23 cellular contexts compared by ENCODE assay signal in genomic region chr11:99988105-99988907, GRCh38.
DNase-seq lines count a peak whose midpoint lies in the region; TF ChIP-seq lines count a peak whose summit lies in the region.
"Had no signal": no experiment of that assay in that cellular context is flagged by ENCODE, and none has a peak within 500 bp of the region (broad histone marks: within the 10 kb centered on the region; RNA-seq: fewer than 3 reads in every experiment).

No MANE protein-coding gene starts in this region.

- H3K9ac ChIP-seq in skeletal muscle satellite cell (ENCODE audit: low read depth, low read length), result peak overlapping the region; percentile 27

- no peak for TF ChIP-seq EP300 in Ishikawa (IDR thresholded peaks at IDR 0.05; ENCODE audit: borderline replicate concordance)

- no peaks in the 10 kb centered on the region for H3K9me3 ChIP-seq in skeletal muscle satellite cell (replicated peaks; ENCODE audit: low read length)
- H3K9me3 ChIP-seq: esophagus muscularis mucosa, gastroesophageal sphincter, ovary, Peyer's patch, right lobe of liver, suprapubic skin, uterus had no signal

- H3K27me3 ChIP-seq in skeletal muscle satellite cell (ENCODE audit: control insufficient read depth, insufficient read depth, low read length) (no peaks in the 10 kb centered on the region), H7 (ENCODE audit: control insufficient read depth, insufficient read depth, low read length) (no peaks in the 10 kb centered on the region)
- H3K27me3 ChIP-seq: esophagus muscularis mucosa, gastroesophageal sphincter, ovary, Peyer's patch, right lobe of liver, suprapubic skin, uterus had no signal

- H3K36me3 ChIP-seq in skeletal muscle satellite cell (ENCODE audit: insufficient read depth, low read length) (no peaks in the 10 kb centered on the region), H7 (replicated peaks; ENCODE audit: control insufficient read depth, insufficient read depth, low read length) (no peaks in the 10 kb centered on the region)
- H3K36me3 ChIP-seq: esophagus muscularis mucosa, gastroesophageal sphincter, ovary, Peyer's patch, right lobe of liver, suprapubic skin, uterus had no signal

- H3K4me3 ChIP-seq in skeletal muscle satellite cell (ENCODE audit: low read length), result no peak overlapping the region
- H3K4me3 ChIP-seq in H7 (ENCODE audit: insufficient read depth, low read depth, low read length), result no peak overlapping the region
- H3K4me3 ChIP-seq: esophagus muscularis mucosa, gastroesophageal sphincter, ovary, Peyer's patch, right lobe of liver, suprapubic skin, uterus had no signal

- H3K4me1 ChIP-seq in skeletal muscle satellite cell (ENCODE audit: control insufficient read depth, insufficient read depth, low read length), result peaks cover 11% of the 10 kb centered on the region
- H3K4me1 ChIP-seq: Peyer's patch, right lobe of liver, suprapubic skin, uterus had no signal

- TF ChIP-seq RAD21 in Ishikawa (IDR thresholded peaks at IDR 0.05; ENCODE audit: low read depth), result no peak

- DNase-seq in astrocyte of the hippocampus (ENCODE audit: low read depth, low spot score), result peak; percentile 7
- DNase-seq in kidney tubule cell (ENCODE audit: low spot score), result peak; percentile 9
- no peak for DNase-seq in RKO (ENCODE audit: low spot score)
- DNase-seq in H7, result no peak
- no peak for DNase-seq in NCI-H1694 treated with DMSO at 0.1 percent for 48 hours (lab: John Stamatoyannopoulos, UW)
- DNase-seq: activated CD4-positive, alpha-beta T cell treated with anti-CD3 and anti-CD28 coated beads for 4 hours; activated naive CD4-positive, alpha-beta T cell treated with Interleukin-2 at 50 U/mL for 16 hours; activated T-cell treated with anti-CD3 and anti-CD28 coated beads, Interleukin-2, amount 50 U/mL, for 48 hours; CD4-positive, alpha-beta T cell; effector CD8-positive, alpha-beta T cell; naive thymus-derived CD8-positive, alpha-beta T cell; NCI-H1417 treated with DMSO at 0.1 percent for 48 hours; NCI-H524; ovary; Peyer's patch; right lobe of liver; T-helper 2 cell; uterus had no signal

- H3K4me2 ChIP-seq in skeletal muscle satellite cell (ENCODE audit: low read length), result peak overlapping the region; percentile 53

TF ChIP-seq in Ishikawa, 13 proteins besides CTCF, POLR2A, EP300 and RAD21:
- TF ChIP-seq FOXM1 (IDR thresholded peaks at IDR 0.05; ENCODE audit: borderline replicate concordance, low read depth) (no peak), CEBPB (IDR thresholded peaks at IDR 0.05) (peak; percentile 52; the same call in 1 of the 2 replicates)

Comparison
In these comparisons a context has a peak if more than half of its experiments do, and no peak if none do; other contexts are left out.
1. DNase-seq: peak in astrocyte of the hippocampus (single experiment) and kidney tubule cell (single experiment); none in RKO (single experiment), H7 (single experiment) and NCI-H1694 treated with DMSO at 0.1 percent for 48 hours (single experiment).